20 cellular contexts compared by ENCODE assay signal in genomic region chr1:19731311-19731821, GRCh38.
A peak's percentile ranks its signal among the peaks of the same experiment; 100 is the strongest.
DNase-seq lines count a peak whose midpoint lies in the region; ATAC-seq and TF ChIP-seq lines count a peak whose summit lies in the region.
"Had no signal": no experiment of that assay in that cellular context is flagged by ENCODE, and none has a peak within 500 bp of the region (broad histone marks: within the 10 kb centered on the region; RNA-seq: fewer than 3 reads in every experiment).

No MANE protein-coding gene starts in this region.

- H4K8ac ChIP-seq in neuronal stem cell (ENCODE audit: low read depth, low read length), result no peak overlapping the region

- H2BK120ac ChIP-seq in neuronal stem cell (ENCODE audit: low read depth, low read length), result no peak overlapping the region

- H3K9ac ChIP-seq in neuronal stem cell (ENCODE audit: low read depth, low read length, poor library complexity), result no peak overlapping the region

- H3K4me1 ChIP-seq in neuronal stem cell (ENCODE audit: control insufficient read depth in 2 of 2, insufficient read depth in 1 of 2, low read depth in 1 of 2, low read length in 2 of 2) (peaks cover 0 to 13% of the 10 kb centered on the region in 2 donors), thoracic aorta (ENCODE audit: control insufficient read depth in 1 of 2, low read depth in 2 of 2) (peaks cover 25 to 57% of the 10 kb centered on the region in 2 donors)
- H3K4me1 ChIP-seq: HAP-1 had no signal

- no CpG with 5 or more reads among the region's 8 CpGs for WGBS in neuronal stem cell (ENCODE audit: extremely low coverage in 2 of 2, insufficient read length in 2 of 2, insufficient replicate concordance in 1 of 2), 2 donors

- no peaks in the 10 kb centered on the region for H3K4me1 Mint-ChIP-seq in activated T-helper 17 cell treated with anti-CD3 and anti-CD28 coated beads, Interleukin-2, amount 50 U/mL, for 72 hours
- peaks cover 45% of the 10 kb centered on the region for H3K4me1 Mint-ChIP-seq in brain
- H3K4me1 Mint-ChIP-seq: CD4-positive, alpha-beta memory T cell had no signal

- DNase-seq in neuronal stem cell (ENCODE audit: low spot score), result no peak
- no peak for DNase-seq in thoracic aorta (ENCODE audit: low spot score)
- DNase-seq in stimulated activated CD4-positive, alpha-beta T cell treated with anti-CD3 and anti-CD28 coated beads, Interleukin-1b, Interleukin-23, amount 100 ng/mL, for 48 hours, result no peak
- no peak for DNase-seq in HT-29 (ENCODE audit: low spot score)
- DNase-seq: C1 segment of cervical spinal cord; CD4-positive, alpha-beta memory T cell; COR-L47; DMS53; GOT3; HFFc6; NCI-H1092 treated with DMSO at 0.1 percent for 48 hours; NCI-H187 treated with DMSO at 0.1 percent for 48 hours; NCI-H748 treated with DMSO at 0.1 percent for 48 hours; RPMI8226; SHP77 treated with DMSO at 0.1 percent for 48 hours had no signal

- H3K79me1 ChIP-seq in neuronal stem cell (ENCODE audit: low read depth, low read length), result no peaks in the 10 kb centered on the region

- H3K27ac ChIP-seq in neuronal stem cell (replicated peaks; ENCODE audit: low read length) (peak overlapping the region; percentile 84), thoracic aorta (peak overlapping the region; percentile 28 to 29)
- H3K27ac ChIP-seq: SK-N-MC had no signal

- H3K23ac ChIP-seq in neuronal stem cell (ENCODE audit: low read depth, low read length, poor library complexity), result no peak overlapping the region

- no peak overlapping the region for H3K4me2 ChIP-seq in neuronal stem cell (ENCODE audit: insufficient read depth, low read length, poor library complexity, severe bottlenecking)

- no peak for ATAC-seq in activated T-helper 17 cell treated with anti-CD3 and anti-CD28 coated beads, Interleukin-2, amount 50 U/mL, for 72 hours (replicated peaks)
- ATAC-seq in thoracic aorta (ENCODE audit: insufficient number of reproducible peaks, low FRiP score, low read depth) (no peak), HG03439 (IDR thresholded peaks at IDR 0.05; ENCODE audit: unreplicated experiment) (no peak)

- no peak for TF ChIP-seq CTCF in brain (conservative IDR thresholded peaks at IDR 0.05)
- TF ChIP-seq CTCF in thoracic aorta (IDR thresholded peaks at IDR 0.05), result no peak

- no peak overlapping the region for H2AFZ ChIP-seq in neuronal stem cell (ENCODE audit: low read length)

- no peak overlapping the region for H2BK15ac ChIP-seq in neuronal stem cell (ENCODE audit: low read length)

- peaks cover 9% of the 10 kb centered on the region for H3K9me3 Mint-ChIP-seq in activated T-helper 17 cell treated with anti-CD3 and anti-CD28 coated beads, Interleukin-2, amount 50 U/mL, for 72 hours
- H3K9me3 Mint-ChIP-seq in brain, result peaks cover 0 to 6% (median 0%) of the 10 kb centered on the region in 5 experiments

- H3K36me3 Mint-ChIP-seq in activated T-helper 17 cell treated with anti-CD3 and anti-CD28 coated beads, Interleukin-2, amount 50 U/mL, for 72 hours (ENCODE audit: low read depth), result peaks cover 18% of the 10 kb centered on the region
- H3K36me3 Mint-ChIP-seq in brain, result no peaks in the 10 kb centered on the region

- H2AK5ac ChIP-seq in neuronal stem cell (ENCODE audit: low read depth, low read length), result no peak overlapping the region

- H4K91ac ChIP-seq in neuronal stem cell (ENCODE audit: low read depth, low read length, poor library complexity), result no peak overlapping the region

- H3K27ac Mint-ChIP-seq in activated T-helper 17 cell treated with anti-CD3 and anti-CD28 coated beads, Interleukin-2, amount 50 U/mL, for 72 hours, result peak overlapping the region; percentile 24
- peak overlapping the region in 3 of 5 experiments; percentile 53 to 74 (median 59) for H3K27ac Mint-ChIP-seq in brain
- H3K27ac Mint-ChIP-seq: CD4-positive, alpha-beta memory T cell; HFFc6 had no signal

- H3K27me3 Mint-ChIP-seq in activated T-helper 17 cell treated with anti-CD3 and anti-CD28 coated beads, Interleukin-2, amount 50 U/mL, for 72 hours, result no peaks in the 10 kb centered on the region
- H3K27me3 Mint-ChIP-seq in brain, result peaks cover 5% of the 10 kb centered on the region
- H3K27me3 Mint-ChIP-seq: CD4-positive, alpha-beta memory T cell had no signal

- no peak overlapping the region for H3K4me3 ChIP-seq in neuronal stem cell (ENCODE audit: low read length in 2 of 2)
- H3K4me3 ChIP-seq in thoracic aorta, result no peak overlapping the region
- H3K4me3 ChIP-seq: HAP-1, SK-N-MC had no signal

- no peak overlapping the region for H3K4ac ChIP-seq in neuronal stem cell (ENCODE audit: low read length)

- H2BK12ac ChIP-seq in neuronal stem cell (ENCODE audit: low read length), result no peak overlapping the region

- H3K9me3 ChIP-seq in neuronal stem cell (replicated peaks in 1 of 2; ENCODE audit: control insufficient read depth in 2 of 2, insufficient read depth in 1 of 2, low read depth in 1 of 2, low read length in 2 of 2) (peaks cover 6% of the 10 kb centered on the region in 2 donors), thoracic aorta (no peaks in the 10 kb centered on the region)

- H3K14ac ChIP-seq in neuronal stem cell (ENCODE audit: low read length), result no peak overlapping the region

- peak overlapping the region; percentile 4 for H3K18ac ChIP-seq in neuronal stem cell (ENCODE audit: low read length)

- no peak overlapping the region for H3K4me3 Mint-ChIP-seq in activated T-helper 17 cell treated with anti-CD3 and anti-CD28 coated beads, Interleukin-2, amount 50 U/mL, for 72 hours
- H3K4me3 Mint-ChIP-seq in brain, result no peak overlapping the region
- H3K4me3 Mint-ChIP-seq: CD4-positive, alpha-beta memory T cell; HFFc6 had no signal

- H3K27me3 ChIP-seq in neuronal stem cell (ENCODE audit: control insufficient read depth in 3 of 3, insufficient read depth in 3 of 3, low read depth in 1 of 3, low read length in 3 of 3) (peaks cover 0 to 68% (median 0%) of the 10 kb centered on the region in 3 experiments), thoracic aorta (replicated peaks; ENCODE audit: insufficient read depth) (no peaks in the 10 kb centered on the region)

- H3K36me3 ChIP-seq in neuronal stem cell (replicated peaks in 1 of 2; ENCODE audit: control insufficient read depth in 2 of 2, insufficient read depth in 2 of 2, low read length in 2 of 2) (no peaks in the 10 kb centered on the region), thoracic aorta (no peaks in the 10 kb centered on the region)
- H3K36me3 ChIP-seq: HAP-1 had no signal

- no peak overlapping the region for H2BK5ac ChIP-seq in neuronal stem cell (ENCODE audit: low read length)
